In genomic region chr16:19883296-19883951, GRCh38 we compare ENCODE assay signal across 8 cellular contexts. TPM values are rescaled to one million over a fixed set of nuclear protein-coding genes. Genes with fewer than 3 reads are reported as not detected.
DNase-seq lines count a peak whose midpoint lies in the region; ATAC-seq and TF ChIP-seq lines count a peak whose summit lies in the region.

No MANE protein-coding gene starts in this region.

- CTCF ChIA-PET in CD8-positive, alpha-beta T cell (lab: Charles Lee), result interaction anchor here (1.0 to 8.6 kb wide), 4 partner anchors 15 to 326 kb away, joined by 3 to 105 read pairs (median 32); partner anchors contain the start of gene VPS35L

- TF ChIP-seq CTCF in CD8-positive, alpha-beta T cell (IDR thresholded peaks at IDR 0.05), result no peak
- TF ChIP-seq CTCF in GM10266 (IDR thresholded peaks at IDR 0.05; ENCODE audit: control insufficient read depth, insufficient read depth, low read depth, missing control alignments), result no peak

- H3K27me3 Mint-ChIP-seq in CD8-positive, alpha-beta T cell (ENCODE audit: low read depth), result peaks cover 41% of the 10 kb centered on the region
- H3K27me3 Mint-ChIP-seq in effector memory CD8-positive, alpha-beta T cell, result peaks cover 45 to 73% of the 10 kb centered on the region in 2 donors
- peaks cover 12 to 22% (median 12%) of the 10 kb centered on the region in 3 donors for H3K27me3 Mint-ChIP-seq in immature natural killer cell (ENCODE audit: low read depth in 3 of 3)

- no peak for ATAC-seq in CD8-positive, alpha-beta T cell
- no peak for ATAC-seq in effector memory CD8-positive, alpha-beta T cell (replicated peaks)
- no peak for ATAC-seq in GM18909 (IDR thresholded peaks at IDR 0.05; ENCODE audit: poor library complexity, unreplicated experiment)

- no peaks in the 10 kb centered on the region for H3K9me3 Mint-ChIP-seq in CD8-positive, alpha-beta T cell
- no peaks in the 10 kb centered on the region for H3K9me3 Mint-ChIP-seq in effector memory CD8-positive, alpha-beta T cell
- H3K9me3 Mint-ChIP-seq in immature natural killer cell, result peaks cover 0 to 2% (median 0%) of the 10 kb centered on the region in 6 donors

- POLR2A ChIA-PET in CD8-positive, alpha-beta T cell (lab: Charles Lee), result no interaction called here

- peak overlapping the region; percentile 50 for H3K4me3 Mint-ChIP-seq in CD8-positive, alpha-beta T cell
- peak overlapping the region; percentile 84 to 85 for H3K4me3 Mint-ChIP-seq in effector memory CD8-positive, alpha-beta T cell
- H3K4me3 Mint-ChIP-seq in immature natural killer cell, result peak overlapping the region in 2 of 5 donors; percentile 1 to 8

- no peaks in the 10 kb centered on the region for H3K36me3 Mint-ChIP-seq in CD8-positive, alpha-beta T cell
- H3K36me3 Mint-ChIP-seq in effector memory CD8-positive, alpha-beta T cell (ENCODE audit: insufficient read depth), result peaks cover 3% of the 10 kb centered on the region
- no peaks in the 10 kb centered on the region for H3K36me3 Mint-ChIP-seq in immature natural killer cell

- H3K36me3 ChIP-seq in CD8-positive, alpha-beta T cell (ENCODE audit: insufficient read depth, low read length), result no peaks in the 10 kb centered on the region
- no peaks in the 10 kb centered on the region for H3K36me3 ChIP-seq in muscle layer of duodenum (ENCODE audit: control insufficient read depth in 1 of 2, insufficient read depth in 2 of 2, low read length in 2 of 2)

- no peak overlapping the region for H3K27ac Mint-ChIP-seq in CD8-positive, alpha-beta T cell
- H3K27ac Mint-ChIP-seq in effector memory CD8-positive, alpha-beta T cell, result no peak overlapping the region
- H3K27ac Mint-ChIP-seq in immature natural killer cell, result no peak overlapping the region

- H3K27ac ChIP-seq in CD8-positive, alpha-beta T cell (ENCODE audit: low read depth, low read length), result no peak overlapping the region
- H3K27ac ChIP-seq in muscle layer of duodenum (ENCODE audit: low read length), result no peak overlapping the region

- no peaks in the 10 kb centered on the region for H3K9me3 ChIP-seq in CD8-positive, alpha-beta T cell (ENCODE audit: low read length)
- no peaks in the 10 kb centered on the region for H3K9me3 ChIP-seq in muscle layer of duodenum (ENCODE audit: control insufficient read depth in 1 of 2, low read length in 2 of 2)

- H3K4me1 ChIP-seq in CD8-positive, alpha-beta T cell (ENCODE audit: insufficient read depth, low read length), result peaks cover 31% of the 10 kb centered on the region
- H3K4me1 ChIP-seq in muscle layer of duodenum (ENCODE audit: control insufficient read depth in 1 of 2, insufficient read depth in 2 of 2, low read length in 2 of 2), result peaks cover 0 to 24% of the 10 kb centered on the region in 2 donors

- DNase-seq in CD8-positive, alpha-beta T cell, result peak in 2 of 7 experiments; percentile 8 to 54
- DNase-seq in NCI-H526 (lab: John Stamatoyannopoulos, UW) (peak; percentile 90 to 93), GM10266 (ENCODE audit: extremely low spot score) (no peak), NOMO-1 (lab: John Stamatoyannopoulos, UW; ENCODE audit: unreplicated experiment in 2 of 2) (no peak), immature natural killer cell (no peak)
- DNase-seq in effector memory CD8-positive, alpha-beta T cell, result no peak

- peak overlapping the region; percentile 49 for H3K4me3 ChIP-seq in CD8-positive, alpha-beta T cell (ENCODE audit: low read depth, low read length)
- peak overlapping the region; percentile 43 to 75 for H3K4me3 ChIP-seq in muscle layer of duodenum (ENCODE audit: low read depth in 1 of 2, low read length in 2 of 2)

- intact Hi-C loops in CD8-positive, alpha-beta T cell (cut with DNase I, micrococcal nuclease), result loop anchor here in 1 of 2 experiments (10.0 kb wide), 1 partner anchor 861 kb away; the partner anchor contains the start of gene THUMPD1

- H3K4me1 Mint-ChIP-seq in CD8-positive, alpha-beta T cell (ENCODE audit: low read depth), result peaks cover 24% of the 10 kb centered on the region
- H3K4me1 Mint-ChIP-seq in effector memory CD8-positive, alpha-beta T cell (ENCODE audit: low read depth in 2 of 2), result peaks cover 19 to 24% of the 10 kb centered on the region in 2 donors
- H3K4me1 Mint-ChIP-seq in immature natural killer cell, result peaks cover 16% of the 10 kb centered on the region in 2 donors

- H3K27me3 ChIP-seq in CD8-positive, alpha-beta T cell (ENCODE audit: insufficient read depth, low read length), result peaks cover 17% of the 10 kb centered on the region
- H3K27me3 ChIP-seq in muscle layer of duodenum (ENCODE audit: low read depth, low read length), result no peaks in the 10 kb centered on the region

RNA-seq across cellular contexts. Expression of gene GPRC5B, which starts 1.2 kb away (rescaled TPM):
- total RNA-seq in CD8-positive, alpha-beta T cell, result under 1 TPM; 0.19 to 0.43 TPM
- not detected for polyA plus RNA-seq in immature natural killer cell

Comparison
In these comparisons a context has a peak if more than half of its experiments do, and no peak if none do; other contexts are left out.
1. DNase-seq: peak in NCI-H526 (2 of 2); none in effector memory CD8-positive, alpha-beta T cell (0 of 3), GM10266 (single experiment), NOMO-1 (0 of 2) and immature natural killer cell (0 of 3).